Comparison of ENCODE assay signal across 25 cellular contexts in genomic region chr10:80392250-80392649, GRCh38. TPM values are rescaled to one million over a fixed set of nuclear protein-coding genes. Genes with fewer than 3 reads are reported as not detected.
"Had no signal": no experiment of that assay in that cellular context is flagged by ENCODE, and none has a peak within 500 bp of the region (broad histone marks: within the 10 kb centered on the region; RNA-seq: fewer than 3 reads in every experiment).

No MANE protein-coding gene starts in this region.

- H3K36me3 ChIP-seq: breast epithelium, esophagus muscularis mucosa, neutrophil, thyroid gland had no signal

- H3K4me3 ChIP-seq: breast epithelium, esophagus muscularis mucosa, hepatocyte, lung, thyroid gland had no signal

- H3K27me3 ChIP-seq: breast epithelium, foreskin keratinocyte, hepatocyte, thyroid gland had no signal

- H3K27ac ChIP-seq: breast epithelium, esophagus muscularis mucosa, foreskin keratinocyte, hepatocyte, neutrophil, parathyroid adenoma, thyroid gland had no signal

- ATAC-seq: activated CD4-positive, CD25-positive, alpha-beta regulatory T cell treated with anti-CD3 and anti-CD28 coated beads, Interleukin-2, amount 50 U/mL, for 24 hours; activated T-cell treated with anti-CD3 and anti-CD28 coated beads, Interleukin-2, amount 50 U/mL, for 4 hours; left cardiac atrium; natural killer cell treated with Interleukin-12 subunit alpha and Interleukin-12 subunit beta and Interleukin-15 and Interleukin-18, amount 100 ng/mL, for 72 hours had no signal

- DNase-seq: activated CD4-positive, alpha-beta T cell treated with anti-CD3 and anti-CD28 coated beads, Interleukin-2, amount 10 ng/mL, durations not matched to agents 7 days and 5 days; activated CD8-positive, alpha-beta memory T cell treated with anti-CD3 and anti-CD28 coated beads, Interleukin-2, amount 50 U/mL, for 4 hours; activated effector memory CD4-positive, alpha-beta T cell treated with anti-CD3 and anti-CD28 coated beads, Interleukin-2, amount 50 U/mL, for 16 hours; activated naive CD4-positive, alpha-beta T cell treated with anti-CD3 and anti-CD28 coated beads, Interleukin-2, amount 50 U/mL, for 16 hours; activated T-cell treated with anti-CD3 and anti-CD28 coated beads, Interleukin-2, amount 50 U/mL, for 4 hours; cerebellar nuclear complex; effector CD8-positive, alpha-beta T cell; foreskin keratinocyte; left cardiac atrium; stimulated activated CD4-positive, alpha-beta T cell treated with anti-CD3 and anti-CD28 coated beads, Interleukin-1b, Interleukin-23, amount 100 ng/mL, for 48 hours; stimulated activated naive CD4-positive, alpha-beta T cell treated with Interleukin-2 at 50 U/mL for 16 hours; T1000; thyroid gland had no signal

- H3K9me3 ChIP-seq: breast epithelium, esophagus muscularis mucosa, neutrophil, thyroid gland had no signal

- H3K4me1 ChIP-seq: breast epithelium, foreskin keratinocyte, parathyroid adenoma had no signal

RNA-seq across cellular contexts. Expression of gene DYDC2, which starts 35.7 kb away (rescaled TPM):
- total RNA-seq: activated CD4-positive, alpha-beta T cell treated with anti-CD3 and anti-CD28 coated beads, Interleukin-2, amount 10 ng/mL, durations not matched to agents 7 days and 5 days; activated T-cell treated with anti-CD3 and anti-CD28 coated beads, Interleukin-2, amount 50 U/mL, for 4 hours; astrocyte; esophagus muscularis mucosa; left cardiac atrium; natural killer cell treated with Interleukin-12 subunit alpha and Interleukin-12 subunit beta and Interleukin-15 and Interleukin-18, amount 100 ng/mL, for 72 hours; subcutaneous adipose tissue; T-helper 1 cell treated with Interleukin-12 subunit alpha and Interleukin-12 subunit beta and Interleukin-4 antibody, amounts not matched to agents 30 ng/mL and 1 ng/mL, for 36 hours; thyroid gland had no signal

RNA-seq across cellular contexts. Expression of gene DYDC1, which starts 35.7 kb away (rescaled TPM):
- total RNA-seq: activated CD4-positive, alpha-beta T cell treated with anti-CD3 and anti-CD28 coated beads, Interleukin-2, amount 10 ng/mL, durations not matched to agents 7 days and 5 days; activated T-cell treated with anti-CD3 and anti-CD28 coated beads, Interleukin-2, amount 50 U/mL, for 4 hours; astrocyte; breast epithelium; esophagus muscularis mucosa; foreskin keratinocyte; hepatocyte; left cardiac atrium; mesothelial cell of epicardium; natural killer cell treated with Interleukin-12 subunit alpha and Interleukin-12 subunit beta and Interleukin-15 and Interleukin-18, amount 100 ng/mL, for 72 hours; subcutaneous adipose tissue; T-helper 1 cell treated with Interleukin-12 subunit alpha and Interleukin-12 subunit beta and Interleukin-4 antibody, amounts not matched to agents 30 ng/mL and 1 ng/mL, for 36 hours had no signal
